ENCODE assay signal across 15 cellular contexts in genomic region chr15:59531066-59531465, GRCh38.
"Had no signal": no experiment of that assay in that cellular context is flagged by ENCODE, and none has a peak within 500 bp of the region (broad histone marks: within the 10 kb centered on the region; RNA-seq: fewer than 3 reads in every experiment).

No MANE protein-coding gene starts in this region.

- H3K4me3 Mint-ChIP-seq: activated CD4-positive, alpha-beta T cell treated with anti-CD3 and anti-CD28 coated beads, Interleukin-2, amount 10 ng/mL, durations not matched to agents 7 days and 5 days; activated T-helper 1 cell treated with anti-CD3 and anti-CD28 coated beads, Interleukin-12 subunit alpha, Interleukin-12 subunit beta, Interleukin-2, Interleukin-4 antibody, amounts not matched to agents 30 ng/mL and 10 ng/mL and 1 ng/mL, durations not matched to agents 14 hours and 24 hours and 36 hours; effector memory CD8-positive, alpha-beta T cell; natural killer cell treated with Interleukin-12 subunit alpha and Interleukin-12 subunit beta and Interleukin-15 and Interleukin-18, amount 100 ng/mL, for 72 hours; stimulated activated naive CD8-positive, alpha-beta T cell treated with anti-CD3 and anti-CD28 coated beads, Interleukin-15, Interleukin-2, amounts not matched to agents 100 ng/mL and 50 ng/mL, for 24 hours; T-helper 2 cell treated with Interferon-gamma antibody and Interleukin-4, amounts not matched to agents 5 μg/mL and 100 μg/mL, for 36 hours had no signal

- H3K27ac ChIP-seq: hepatocyte, skin epidermis had no signal

- ATAC-seq: effector memory CD8-positive, alpha-beta T cell; natural killer cell treated with Interleukin-12 subunit alpha and Interleukin-12 subunit beta and Interleukin-15 and Interleukin-18, amount 100 ng/mL, for 72 hours had no signal

- H3K36me3 Mint-ChIP-seq: natural killer cell treated with Interleukin-12 subunit alpha and Interleukin-12 subunit beta and Interleukin-15 and Interleukin-18, amount 100 ng/mL, for 72 hours had no signal

- H3K27me3 ChIP-seq: hepatocyte had no signal

- H3K4me3 ChIP-seq: hepatocyte, skin epidermis had no signal

- DNase-seq: activated CD4-positive, alpha-beta T cell treated with anti-CD3 and anti-CD28 coated beads, Interleukin-2, amount 10 ng/mL, durations not matched to agents 7 days and 5 days; activated CD8-positive, alpha-beta memory T cell treated with anti-CD3 and anti-CD28 coated beads for 24 hours; activated naive CD4-positive, alpha-beta T cell; aorta; effector memory CD8-positive, alpha-beta T cell; mesenchymal stem cell; nucleus accumbens; stimulated activated CD4-positive, alpha-beta T cell treated with anti-CD3 and anti-CD28 coated beads, Interleukin-4, amount 100 ng/mL, for 4 hours; stimulated activated CD8-positive, alpha-beta memory T cell treated with anti-CD3 and anti-CD28 coated beads, Interleukin-4, amount 100 ng/mL, for 48 hours had no signal

- H3K9me3 Mint-ChIP-seq: activated CD4-positive, alpha-beta T cell treated with anti-CD3 and anti-CD28 coated beads, Interleukin-2, amount 10 ng/mL, durations not matched to agents 7 days and 5 days; activated T-helper 1 cell treated with anti-CD3 and anti-CD28 coated beads, Interleukin-12 subunit alpha, Interleukin-12 subunit beta, Interleukin-2, Interleukin-4 antibody, amounts not matched to agents 30 ng/mL and 10 ng/mL and 1 ng/mL, durations not matched to agents 14 hours and 24 hours and 36 hours; effector memory CD8-positive, alpha-beta T cell; natural killer cell treated with Interleukin-12 subunit alpha and Interleukin-12 subunit beta and Interleukin-15 and Interleukin-18, amount 100 ng/mL, for 72 hours; stimulated activated naive CD8-positive, alpha-beta T cell treated with anti-CD3 and anti-CD28 coated beads, Interleukin-15, Interleukin-2, amounts not matched to agents 100 ng/mL and 50 ng/mL, for 24 hours; T-helper 2 cell treated with Interferon-gamma antibody and Interleukin-4, amounts not matched to agents 5 μg/mL and 100 μg/mL, for 36 hours had no signal

- H3K27ac Mint-ChIP-seq: activated CD4-positive, alpha-beta T cell treated with anti-CD3 and anti-CD28 coated beads, Interleukin-2, amount 10 ng/mL, durations not matched to agents 7 days and 5 days; activated T-helper 1 cell treated with anti-CD3 and anti-CD28 coated beads, Interleukin-12 subunit alpha, Interleukin-12 subunit beta, Interleukin-2, Interleukin-4 antibody, amounts not matched to agents 30 ng/mL and 10 ng/mL and 1 ng/mL, durations not matched to agents 14 hours and 24 hours and 36 hours; effector memory CD8-positive, alpha-beta T cell; natural killer cell treated with Interleukin-12 subunit alpha and Interleukin-12 subunit beta and Interleukin-15 and Interleukin-18, amount 100 ng/mL, for 72 hours; stimulated activated naive CD8-positive, alpha-beta T cell treated with anti-CD3 and anti-CD28 coated beads, Interleukin-15, Interleukin-2, amounts not matched to agents 100 ng/mL and 50 ng/mL, for 24 hours; T-helper 2 cell treated with Interferon-gamma antibody and Interleukin-4, amounts not matched to agents 5 μg/mL and 100 μg/mL, for 36 hours had no signal
